2 cellular contexts compared by ENCODE assay signal in genomic region chr9:4517274-4517673, GRCh38.
A peak's percentile ranks its signal among the peaks of the same experiment; 100 is the strongest.
TF ChIP-seq lines count a peak whose summit lies in the region.

No MANE protein-coding gene starts in this region.

TF ChIP-seq in HepG2, 621 proteins besides CTCF, POLR2A, EP300 and RAD21:
- TF ChIP-seq ZNF589 (CRISPR knock-in tag; conservative IDR thresholded peaks at IDR 0.05) (no peak), MNT (IDR thresholded peaks at IDR 0.05) (0 out of 2 replicates have a peak, but pooled peaks have one; percentile 13)

TF ChIP-seq in GM12878, 131 proteins besides CTCF, POLR2A, EP300 and RAD21:
- TF ChIP-seq IRF4 (IDR thresholded peaks at IDR 0.05; ENCODE audit: low read depth, low read length) (no peak), CBFB (IDR thresholded peaks at IDR 0.05; ENCODE audit: low read depth) (no peak), MXI1 (IDR thresholded peaks at IDR 0.05; ENCODE audit: low read depth, low read length) (no peak), POU2F2 (IDR thresholded peaks at IDR 0.05; ENCODE audit: borderline replicate concordance, low read depth, low read length) (no peak), FOS (IDR thresholded peaks at IDR 0.05; ENCODE audit: borderline replicate concordance, extremely low read depth, insufficient read length) (no peak), KDM1A (IDR thresholded peaks at IDR 0.05; ENCODE audit: borderline replicate concordance) (no peak), ZNF24 (IDR thresholded peaks at IDR 0.05) (no peak), ZBTB33 (IDR thresholded peaks at IDR 0.05) (no peak), ATF2 (IDR thresholded peaks at IDR 0.05; ENCODE audit: low read length) (no peak)
